ENCODE assay signal across 20 cellular contexts in the genomic region with DNA sequence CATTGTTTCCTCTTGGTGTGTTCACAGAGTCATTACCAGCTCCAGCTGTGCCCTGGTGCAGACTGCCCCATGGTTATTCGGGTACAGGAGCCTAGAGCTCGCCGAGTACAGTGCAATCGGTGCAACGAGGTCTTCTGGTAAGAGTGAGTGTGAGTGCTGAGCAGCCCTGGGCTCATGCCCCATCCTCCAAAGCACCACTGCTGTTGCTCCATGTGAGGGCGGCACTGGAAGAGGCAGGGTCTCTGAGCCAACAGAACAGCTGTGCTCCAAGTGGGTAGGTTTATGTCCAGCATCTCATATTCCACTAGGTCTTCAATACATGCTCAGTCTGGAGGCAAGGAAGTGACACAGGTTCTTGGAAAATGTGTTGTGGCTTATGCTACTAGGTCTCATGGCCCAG.
"Had no signal": no experiment of that assay in that cellular context is flagged by ENCODE, and none has a peak within 500 bp of the region (broad histone marks: within the 10 kb centered on the region; RNA-seq: fewer than 3 reads in every experiment).

No MANE protein-coding gene starts in this region.

- H3K27ac ChIP-seq: colonic mucosa, foreskin keratinocyte, neutrophil, right atrium auricular region, sigmoid colon, stomach, upper lobe of left lung, uterus had no signal

- H3K9me3 ChIP-seq: colonic mucosa, neutrophil, right atrium auricular region, sigmoid colon, stomach, upper lobe of left lung, uterus had no signal

- H3K27me3 ChIP-seq: colonic mucosa, foreskin keratinocyte, neutrophil, right atrium auricular region, sigmoid colon, stomach, upper lobe of left lung, uterus had no signal

- H3K27me3 Mint-ChIP-seq: naive thymus-derived CD8-positive, alpha-beta T cell had no signal

- H3K4me3 ChIP-seq: colonic mucosa, lung, right atrium auricular region, sigmoid colon, stomach, upper lobe of left lung, uterus had no signal

- DNase-seq: colonic mucosa; dermis blood vessel endothelial cell; erythroblast; foreskin keratinocyte; hippocampal formation; left colon; left ventricle myocardium superior; mesendoderm; naive thymus-derived CD8-positive, alpha-beta T cell; sigmoid colon; small intestine; stimulated activated CD4-positive, alpha-beta T cell treated with anti-CD3 and anti-CD28 coated beads, Interleukin-12 subunit alpha, Interleukin-12 subunit beta, amount 100 ng/mL, for 4 hours; stimulated activated naive CD4-positive, alpha-beta T cell; stomach; substantia nigra; upper lobe of left lung; uterus had no signal

- ATAC-seq: foreskin keratinocyte; left colon; left ventricle myocardium superior; naive thymus-derived CD8-positive, alpha-beta T cell had no signal

- H3K36me3 ChIP-seq: uterus had no signal

- H3K4me1 ChIP-seq: right atrium auricular region, sigmoid colon, stomach, upper lobe of left lung, uterus had no signal

- H3K9me3 Mint-ChIP-seq: naive thymus-derived CD8-positive, alpha-beta T cell had no signal

- H3K4me3 Mint-ChIP-seq: naive thymus-derived CD8-positive, alpha-beta T cell had no signal
